In the genomic region with DNA sequence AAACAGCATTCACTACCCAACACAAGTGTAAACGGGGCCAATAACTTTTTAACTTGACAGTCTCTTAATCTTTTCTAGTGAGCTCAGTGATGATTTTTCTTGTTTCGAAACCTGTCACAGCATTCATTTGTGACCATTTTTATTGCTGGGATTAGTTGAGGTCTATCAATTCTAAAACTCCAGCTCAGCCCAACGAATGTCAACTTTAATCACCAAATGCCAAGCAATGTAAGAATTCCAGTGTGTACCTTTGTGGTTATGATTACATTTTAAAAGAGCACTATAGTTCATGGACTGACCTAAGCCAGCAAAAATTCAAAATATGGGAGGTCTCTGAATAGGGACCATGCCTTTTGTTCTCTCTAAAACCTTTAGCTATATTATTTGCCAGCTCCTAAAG, we compare ENCODE assay signal across 23 cellular contexts.
DNase-seq lines count a peak whose midpoint lies in the region; TF ChIP-seq lines count a peak whose summit lies in the region.
"Had no signal": no experiment of that assay in that cellular context is flagged by ENCODE, and none has a peak within 500 bp of the region (broad histone marks: within the 10 kb centered on the region; RNA-seq: fewer than 3 reads in every experiment).

No MANE protein-coding gene starts in this region.

- no peak overlapping the region for H2BK15ac ChIP-seq in neuronal stem cell (ENCODE audit: low read length)

- H3K18ac ChIP-seq in neuronal stem cell (ENCODE audit: low read length) = no peak overlapping the region

- H4K8ac ChIP-seq in neuronal stem cell (ENCODE audit: low read depth, low read length) = no peak overlapping the region

- H3K23ac ChIP-seq in neuronal stem cell (ENCODE audit: low read depth, low read length, poor library complexity) = no peak overlapping the region

- H3K4me2 ChIP-seq in neuronal stem cell (ENCODE audit: insufficient read depth, low read length, poor library complexity, severe bottlenecking) = no peak overlapping the region
- H3K4me2 ChIP-seq: A549 had no signal

- no peak for TF ChIP-seq CTCF in A673 (conservative IDR thresholded peaks at IDR 0.05; ENCODE audit: low read depth, low read length)

- no CpG with 5 or more reads among the region's 3 CpGs for WGBS in neuronal stem cell (ENCODE audit: extremely low coverage in 2 of 2, insufficient read length in 2 of 2, insufficient replicate concordance in 1 of 2), 2 donors

- H3K27ac ChIP-seq in neuronal stem cell (replicated peaks; ENCODE audit: low read length) (no peak overlapping the region), A673 (ENCODE audit: low read depth, low read length, poor library complexity, severe bottlenecking) (no peak overlapping the region), SJCRH30 (no peak overlapping the region)
- H3K27ac ChIP-seq: A549 had no signal

- H3K79me1 ChIP-seq in neuronal stem cell (ENCODE audit: low read depth, low read length) = no peaks in the 10 kb centered on the region

- H2AK5ac ChIP-seq in neuronal stem cell (ENCODE audit: low read depth, low read length) = no peak overlapping the region

- H3K4me1 ChIP-seq in neuronal stem cell (ENCODE audit: control insufficient read depth in 2 of 2, insufficient read depth in 1 of 2, low read depth in 1 of 2, low read length in 2 of 2) = peaks cover 2 to 3% of the 10 kb centered on the region in 2 donors
- no peaks in the 10 kb centered on the region for H3K4me1 ChIP-seq in A673 (ENCODE audit: insufficient read depth, low read length, poor library complexity, severe bottlenecking)
- H3K4me1 ChIP-seq in SJCRH30 = no peaks in the 10 kb centered on the region
- H3K4me1 ChIP-seq: A549 had no signal

- H2BK5ac ChIP-seq in neuronal stem cell (ENCODE audit: low read length) = no peak overlapping the region

- H4K91ac ChIP-seq in neuronal stem cell (ENCODE audit: low read depth, low read length, poor library complexity) = no peak overlapping the region

- H3K36me3 ChIP-seq in neuronal stem cell (replicated peaks in 1 of 2; ENCODE audit: control insufficient read depth in 2 of 2, insufficient read depth in 2 of 2, low read length in 2 of 2) = no peaks in the 10 kb centered on the region
- no peaks in the 10 kb centered on the region for H3K36me3 ChIP-seq in A673 (ENCODE audit: insufficient read depth, low read length, poor library complexity, severe bottlenecking)
- no peaks in the 10 kb centered on the region for H3K36me3 ChIP-seq in SJCRH30

- H3K9me3 ChIP-seq in neuronal stem cell (replicated peaks in 1 of 2; ENCODE audit: control insufficient read depth in 2 of 2, insufficient read depth in 1 of 2, low read depth in 1 of 2, low read length in 2 of 2) (no peaks in the 10 kb centered on the region), A673 (ENCODE audit: low read depth, low read length, poor library complexity, severe bottlenecking) (peaks cover 5% of the 10 kb centered on the region), SJCRH30 (replicated peaks) (no peaks in the 10 kb centered on the region)
- H3K9me3 ChIP-seq: A549 had no signal

- no peaks in the 10 kb centered on the region for H3K27me3 ChIP-seq in neuronal stem cell (ENCODE audit: control insufficient read depth in 3 of 3, insufficient read depth in 3 of 3, low read depth in 1 of 3, low read length in 3 of 3)
- no peaks in the 10 kb centered on the region for H3K27me3 ChIP-seq in A673 (replicated peaks; ENCODE audit: insufficient read depth, low read depth, low read length, poor library complexity)
- H3K27me3 ChIP-seq in SJCRH30 = no peaks in the 10 kb centered on the region

- no peak overlapping the region for H2BK12ac ChIP-seq in neuronal stem cell (ENCODE audit: low read length)

- H3K9ac ChIP-seq in neuronal stem cell (ENCODE audit: low read depth, low read length, poor library complexity) = no peak overlapping the region

- CTCF ChIA-PET in A673 (lab: Charles Lee) = no interaction called here

- no peak overlapping the region for H2BK120ac ChIP-seq in neuronal stem cell (ENCODE audit: low read depth, low read length)

- H3K4me3 ChIP-seq in neuronal stem cell (ENCODE audit: low read length in 2 of 2) = no peak overlapping the region
- H3K4me3 ChIP-seq in A673 (ENCODE audit: low read depth, low read length, poor library complexity, severe bottlenecking) = no peak overlapping the region
- H3K4me3 ChIP-seq in SJCRH30 = no peak overlapping the region
- H3K4me3 ChIP-seq: A549, GM12878 had no signal

- no peak overlapping the region for H3K14ac ChIP-seq in neuronal stem cell (ENCODE audit: low read length)

- no TSS peak for BruUV-seq in A673 (replicated peaks; lab: Mats Ljungman, UMichigan)

- no peak overlapping the region for H3K4ac ChIP-seq in neuronal stem cell (ENCODE audit: low read length)

- DNase-seq in LoVo (ENCODE audit: low spot score) = peak; percentile 31
- DNase-seq in astrocyte of the hippocampus (ENCODE audit: low read depth, low spot score) = peak; percentile 71
- no peak for DNase-seq in neuronal stem cell (ENCODE audit: low spot score)
- DNase-seq in A673 (ENCODE audit: low spot score) = no peak
- no peak for DNase-seq in Ammon's horn (ENCODE audit: low spot score)
- DNase-seq in SJCRH30 = no peak
- no peak for DNase-seq in NCI-H2196 (lab: John Stamatoyannopoulos, UW; ENCODE audit: unreplicated experiment)
- DNase-seq: CD8-positive, alpha-beta memory T cell; DMS 273 treated with DMSO at 0.1 percent for 48 hours; DMS79; EL; GDM1; NCI-H1092 treated with DMSO at 0.1 percent for 48 hours; NCI-H1436; NCI-H187; NCI-H2081 treated with DMSO at 0.1 percent for 48 hours; NCI-H2171; NCI-H446 treated with DMSO at 0.1 percent for 48 hours; NCI-H82; RPMI8226; SHP77 had no signal

- peak overlapping the region; percentile 13 for H2AFZ ChIP-seq in neuronal stem cell (ENCODE audit: low read length)

- intact Hi-C loops in A673 (cut with micrococcal nuclease; ENCODE audit: unreplicated experiment) = no loop called here

- POLR2A ChIA-PET in A673 (lab: Charles Lee; ENCODE audit: low non-redundant PET) = no interaction called here

Comparison
In these comparisons a context has a peak if more than half of its experiments do, and no peak if none do; other contexts are left out.
1. DNase-seq: peak in LoVo (single experiment) and astrocyte of the hippocampus (single experiment); none in neuronal stem cell (single experiment), A673 (single experiment), Ammon's horn (single experiment), SJCRH30 (0 of 2) and NCI-H2196 (single experiment).